Comparison of ENCODE assay signal across 15 cellular contexts in the genomic region with DNA sequence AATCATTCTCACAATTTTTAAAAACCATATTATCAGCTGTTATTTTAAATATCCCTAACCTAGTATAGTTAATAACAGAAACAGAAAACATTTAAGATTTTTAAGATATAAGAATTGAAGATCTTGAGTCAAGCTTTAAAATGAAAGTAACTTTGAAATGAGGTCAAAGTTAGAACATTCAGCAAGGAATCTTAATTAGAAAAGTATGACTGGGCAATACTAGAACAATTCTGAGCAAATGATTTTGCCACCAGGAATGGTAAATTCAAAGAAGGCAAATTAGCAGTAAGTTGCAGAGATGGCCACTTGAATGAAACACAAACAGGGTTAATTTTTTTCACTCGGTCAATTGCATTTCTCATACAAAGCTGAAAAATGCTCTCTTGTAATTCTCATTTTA.
DNase-seq lines count a peak whose midpoint lies in the region; ATAC-seq and TF ChIP-seq lines count a peak whose summit lies in the region.
"Had no signal": no experiment of that assay in that cellular context is flagged by ENCODE, and none has a peak within 500 bp of the region (broad histone marks: within the 10 kb centered on the region; RNA-seq: fewer than 3 reads in every experiment).

No MANE protein-coding gene starts in this region.

- H3K36me3 ChIP-seq in smooth muscle cell (ENCODE audit: low read depth) = no peaks in the 10 kb centered on the region
- H3K36me3 ChIP-seq: BLaER1, heart left ventricle, ovary, SJCRH30 had no signal

- H2AFZ ChIP-seq in smooth muscle cell (ENCODE audit: low read depth) = no peak overlapping the region

- H3K79me2 ChIP-seq in smooth muscle cell (ENCODE audit: low read depth) = no peaks in the 10 kb centered on the region

- TF ChIP-seq CTCF in fibroblast of the aortic adventitia (IDR thresholded peaks at IDR 0.05; ENCODE audit: insufficient read depth, low read length) = no peak
- no peak for TF ChIP-seq CTCF in smooth muscle cell (IDR thresholded peaks at IDR 0.05; ENCODE audit: borderline replicate concordance, insufficient read depth, poor library complexity, severe bottlenecking)

- peak overlapping the region; percentile 98 for H3K27ac ChIP-seq in smooth muscle cell (ENCODE audit: low read depth)
- H3K27ac ChIP-seq: BLaER1, SJCRH30 had no signal

- ATAC-seq in SK-N-SH treated with all-trans-retinoic acid at 6 μM for 48 hours = peak; percentile 22
- no peak for ATAC-seq in GM21526 (IDR thresholded peaks at IDR 0.05; ENCODE audit: low FRiP score, unreplicated experiment)
- no peak for ATAC-seq in GM21390 (IDR thresholded peaks at IDR 0.05; ENCODE audit: unreplicated experiment)

- DNase-seq in ELR (ENCODE audit: low read depth) (peak; percentile 31), fibroblast of the aortic adventitia (ENCODE audit: low read depth) (peak; percentile 43), smooth muscle cell (lab: John Stamatoyannopoulos, UW; ENCODE audit: unreplicated experiment) (no peak), head of caudate nucleus (no peak), SIG-M5 treated with dmso at 0.1 percent for 504 hours (lab: John Stamatoyannopoulos, UW; ENCODE audit: unreplicated experiment) (no peak)
- DNase-seq: activated CD4-positive, alpha-beta T cell treated with anti-CD3 and anti-CD28 coated beads for 48 hours; T-helper 9 cell had no signal

- H3K9ac ChIP-seq in smooth muscle cell (ENCODE audit: low read depth) = peak overlapping the region; percentile 85
- H3K9ac ChIP-seq: BLaER1 had no signal

- H3K9me3 ChIP-seq in smooth muscle cell (replicated peaks; ENCODE audit: low read depth) = no peaks in the 10 kb centered on the region
- H3K9me3 ChIP-seq: mucosa of descending colon, ovary, SJCRH30 had no signal

- H3K4me3 ChIP-seq in fibroblast of the aortic adventitia (ENCODE audit: low read depth, low read length) = peak overlapping the region; percentile 38
- no peak overlapping the region for H3K4me3 ChIP-seq in smooth muscle cell
- H3K4me3 ChIP-seq: BLaER1, heart left ventricle, mucosa of descending colon, ovary, SJCRH30 had no signal

- no peaks in the 10 kb centered on the region for H4K20me1 ChIP-seq in smooth muscle cell (ENCODE audit: low read depth)
- H4K20me1 ChIP-seq: BLaER1 had no signal

- H3K4me2 ChIP-seq in smooth muscle cell = peak overlapping the region; percentile 75
- H3K4me2 ChIP-seq: BLaER1 had no signal

- H3K4me1 ChIP-seq in smooth muscle cell (ENCODE audit: low read depth) = peaks cover 29% of the 10 kb centered on the region
- H3K4me1 ChIP-seq: BLaER1, SJCRH30 had no signal

- H3F3A ChIP-seq in smooth muscle cell (ENCODE audit: low read depth) = peaks cover 19% of the 10 kb centered on the region

- intact Hi-C loops in head of caudate nucleus (cut with DNase I) = no loop called here

- no peaks in the 10 kb centered on the region for H3K27me3 ChIP-seq in smooth muscle cell (ENCODE audit: low read depth)
- H3K27me3 ChIP-seq: BLaER1, ovary, SJCRH30 had no signal

- WGBS in smooth muscle cell (ENCODE audit: low lambda C conversion rate) = 79% methylated on average over 1 of the region's 1 CpG

TF ChIP-seq in SK-N-SH treated with all-trans-retinoic acid at 6 μM for 48 hours, 23 proteins besides CTCF, POLR2A, EP300 and RAD21:
- TF ChIP-seq, protein P1, sequence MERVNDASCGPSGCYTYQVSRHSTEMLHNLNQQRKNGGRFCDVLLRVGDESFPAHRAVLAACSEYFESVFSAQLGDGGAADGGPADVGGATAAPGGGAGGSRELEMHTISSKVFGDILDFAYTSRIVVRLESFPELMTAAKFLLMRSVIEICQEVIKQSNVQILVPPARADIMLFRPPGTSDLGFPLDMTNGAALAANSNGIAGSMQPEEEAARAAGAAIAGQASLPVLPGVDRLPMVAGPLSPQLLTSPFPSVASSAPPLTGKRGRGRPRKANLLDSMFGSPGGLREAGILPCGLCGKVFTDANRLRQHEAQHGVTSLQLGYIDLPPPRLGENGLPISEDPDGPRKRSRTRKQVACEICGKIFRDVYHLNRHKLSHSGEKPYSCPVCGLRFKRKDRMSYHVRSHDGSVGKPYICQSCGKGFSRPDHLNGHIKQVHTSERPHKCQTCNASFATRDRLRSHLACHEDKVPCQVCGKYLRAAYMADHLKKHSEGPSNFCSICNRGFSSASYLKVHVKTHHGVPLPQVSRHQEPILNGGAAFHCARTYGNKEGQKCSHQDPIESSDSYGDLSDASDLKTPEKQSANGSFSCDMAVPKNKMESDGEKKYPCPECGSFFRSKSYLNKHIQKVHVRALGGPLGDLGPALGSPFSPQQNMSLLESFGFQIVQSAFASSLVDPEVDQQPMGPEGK (CRISPR knock-in tag; IDR thresholded peaks at IDR 0.05; ENCODE audit: borderline replicate concordance) = no peak
- TF ChIP-seq ESRRG (CRISPR knock-in tag; IDR thresholded peaks at IDR 0.05) (no peak), OSR1 (CRISPR knock-in tag; IDR thresholded peaks at IDR 0.05) (no peak), ISL1 (CRISPR knock-in tag; IDR thresholded peaks at IDR 0.05) (no peak), GLIS3 (CRISPR knock-in tag; IDR thresholded peaks at IDR 0.05) (no peak)
- TF ChIP-seq, protein P2, sequence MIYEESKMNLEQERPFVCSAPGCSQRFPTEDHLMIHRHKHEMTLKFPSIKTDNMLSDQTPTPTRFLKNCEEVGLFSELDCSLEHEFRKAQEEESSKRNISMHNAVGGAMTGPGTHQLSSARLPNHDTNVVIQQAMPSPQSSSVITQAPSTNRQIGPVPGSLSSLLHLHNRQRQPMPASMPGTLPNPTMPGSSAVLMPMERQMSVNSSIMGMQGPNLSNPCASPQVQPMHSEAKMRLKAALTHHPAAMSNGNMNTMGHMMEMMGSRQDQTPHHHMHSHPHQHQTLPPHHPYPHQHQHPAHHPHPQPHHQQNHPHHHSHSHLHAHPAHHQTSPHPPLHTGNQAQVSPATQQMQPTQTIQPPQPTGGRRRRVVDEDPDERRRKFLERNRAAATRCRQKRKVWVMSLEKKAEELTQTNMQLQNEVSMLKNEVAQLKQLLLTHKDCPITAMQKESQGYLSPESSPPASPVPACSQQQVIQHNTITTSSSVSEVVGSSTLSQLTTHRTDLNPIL (CRISPR knock-in tag; IDR thresholded peaks at IDR 0.05; ENCODE audit: low read depth) = no peak
- TF ChIP-seq, protein P3, sequence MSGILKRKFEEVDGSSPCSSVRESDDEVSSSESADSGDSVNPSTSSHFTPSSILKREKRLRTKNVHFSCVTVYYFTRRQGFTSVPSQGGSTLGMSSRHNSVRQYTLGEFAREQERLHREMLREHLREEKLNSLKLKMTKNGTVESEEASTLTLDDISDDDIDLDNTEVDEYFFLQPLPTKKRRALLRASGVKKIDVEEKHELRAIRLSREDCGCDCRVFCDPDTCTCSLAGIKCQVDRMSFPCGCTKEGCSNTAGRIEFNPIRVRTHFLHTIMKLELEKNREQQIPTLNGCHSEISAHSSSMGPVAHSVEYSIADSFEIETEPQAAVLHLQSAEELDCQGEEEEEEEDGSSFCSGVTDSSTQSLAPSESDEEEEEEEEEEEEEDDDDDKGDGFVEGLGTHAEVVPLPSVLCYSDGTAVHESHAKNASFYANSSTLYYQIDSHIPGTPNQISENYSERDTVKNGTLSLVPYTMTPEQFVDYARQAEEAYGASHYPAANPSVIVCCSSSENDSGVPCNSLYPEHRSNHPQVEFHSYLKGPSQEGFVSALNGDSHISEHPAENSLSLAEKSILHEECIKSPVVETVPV (CRISPR knock-in tag; IDR thresholded peaks at IDR 0.05) = no peak

Comparison
In these comparisons a context has a peak if more than half of its experiments do, and no peak if none do; other contexts are left out.
1. DNase-seq: peak in ELR (single experiment) and fibroblast of the aortic adventitia (single experiment); none in smooth muscle cell (single experiment), head of caudate nucleus (0 of 42) and SIG-M5 treated with dmso at 0.1 percent for 504 hours (single experiment).